2 cellular contexts compared by ENCODE assay signal in genomic region chr2:144449028-144449406, GRCh38.
TF ChIP-seq lines count a peak whose summit lies in the region.

No MANE protein-coding gene starts in this region.

TF ChIP-seq in endothelial cell of umbilical vein, 7 proteins besides CTCF, POLR2A, EP300 and RAD21 (continued from another document):
- TF ChIP-seq GATA2 (IDR thresholded peaks at IDR 0.05; ENCODE audit: insufficient read depth, insufficient read length, low read depth, low read length), result no peak
- TF ChIP-seq, protein P1, sequence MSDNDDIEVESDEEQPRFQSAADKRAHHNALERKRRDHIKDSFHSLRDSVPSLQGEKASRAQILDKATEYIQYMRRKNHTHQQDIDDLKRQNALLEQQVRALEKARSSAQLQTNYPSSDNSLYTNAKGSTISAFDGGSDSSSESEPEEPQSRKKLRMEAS (IDR thresholded peaks at IDR 0.05; ENCODE audit: insufficient read depth, insufficient read length), result no peak
- no peak for TF ChIP-seq POLR2AphosphoS5 (IDR thresholded peaks at IDR 0.05; ENCODE audit: insufficient read depth, low read depth, low read length)
- no peak for TF ChIP-seq JUN (IDR thresholded peaks at IDR 0.05; ENCODE audit: borderline replicate concordance, insufficient read depth, insufficient read length, low read depth)
- TF ChIP-seq FOS (IDR thresholded peaks at IDR 0.05; ENCODE audit: borderline replicate concordance, insufficient read depth, low read length), result no peak

TF ChIP-seq in neural cell, 6 proteins besides CTCF, POLR2A, EP300 and RAD21 (continued from another document):
- TF ChIP-seq, protein P2, sequence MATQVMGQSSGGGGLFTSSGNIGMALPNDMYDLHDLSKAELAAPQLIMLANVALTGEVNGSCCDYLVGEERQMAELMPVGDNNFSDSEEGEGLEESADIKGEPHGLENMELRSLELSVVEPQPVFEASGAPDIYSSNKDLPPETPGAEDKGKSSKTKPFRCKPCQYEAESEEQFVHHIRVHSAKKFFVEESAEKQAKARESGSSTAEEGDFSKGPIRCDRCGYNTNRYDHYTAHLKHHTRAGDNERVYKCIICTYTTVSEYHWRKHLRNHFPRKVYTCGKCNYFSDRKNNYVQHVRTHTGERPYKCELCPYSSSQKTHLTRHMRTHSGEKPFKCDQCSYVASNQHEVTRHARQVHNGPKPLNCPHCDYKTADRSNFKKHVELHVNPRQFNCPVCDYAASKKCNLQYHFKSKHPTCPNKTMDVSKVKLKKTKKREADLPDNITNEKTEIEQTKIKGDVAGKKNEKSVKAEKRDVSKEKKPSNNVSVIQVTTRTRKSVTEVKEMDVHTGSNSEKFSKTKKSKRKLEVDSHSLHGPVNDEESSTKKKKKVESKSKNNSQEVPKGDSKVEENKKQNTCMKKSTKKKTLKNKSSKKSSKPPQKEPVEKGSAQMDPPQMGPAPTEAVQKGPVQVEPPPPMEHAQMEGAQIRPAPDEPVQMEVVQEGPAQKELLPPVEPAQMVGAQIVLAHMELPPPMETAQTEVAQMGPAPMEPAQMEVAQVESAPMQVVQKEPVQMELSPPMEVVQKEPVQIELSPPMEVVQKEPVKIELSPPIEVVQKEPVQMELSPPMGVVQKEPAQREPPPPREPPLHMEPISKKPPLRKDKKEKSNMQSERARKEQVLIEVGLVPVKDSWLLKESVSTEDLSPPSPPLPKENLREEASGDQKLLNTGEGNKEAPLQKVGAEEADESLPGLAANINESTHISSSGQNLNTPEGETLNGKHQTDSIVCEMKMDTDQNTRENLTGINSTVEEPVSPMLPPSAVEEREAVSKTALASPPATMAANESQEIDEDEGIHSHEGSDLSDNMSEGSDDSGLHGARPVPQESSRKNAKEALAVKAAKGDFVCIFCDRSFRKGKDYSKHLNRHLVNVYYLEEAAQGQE (IDR thresholded peaks at IDR 0.05; ENCODE audit: borderline replicate concordance), result no peak
- TF ChIP-seq EZH2 (IDR thresholded peaks at IDR 0.05; ENCODE audit: borderline replicate concordance, insufficient read depth, low read length, poor library complexity, severe bottlenecking) (no peak), MXI1 (conservative IDR thresholded peaks at IDR 0.05; ENCODE audit: poor library complexity, severe bottlenecking) (no peak)
